ENCODE assay signal across 17 cellular contexts in the genomic region with DNA sequence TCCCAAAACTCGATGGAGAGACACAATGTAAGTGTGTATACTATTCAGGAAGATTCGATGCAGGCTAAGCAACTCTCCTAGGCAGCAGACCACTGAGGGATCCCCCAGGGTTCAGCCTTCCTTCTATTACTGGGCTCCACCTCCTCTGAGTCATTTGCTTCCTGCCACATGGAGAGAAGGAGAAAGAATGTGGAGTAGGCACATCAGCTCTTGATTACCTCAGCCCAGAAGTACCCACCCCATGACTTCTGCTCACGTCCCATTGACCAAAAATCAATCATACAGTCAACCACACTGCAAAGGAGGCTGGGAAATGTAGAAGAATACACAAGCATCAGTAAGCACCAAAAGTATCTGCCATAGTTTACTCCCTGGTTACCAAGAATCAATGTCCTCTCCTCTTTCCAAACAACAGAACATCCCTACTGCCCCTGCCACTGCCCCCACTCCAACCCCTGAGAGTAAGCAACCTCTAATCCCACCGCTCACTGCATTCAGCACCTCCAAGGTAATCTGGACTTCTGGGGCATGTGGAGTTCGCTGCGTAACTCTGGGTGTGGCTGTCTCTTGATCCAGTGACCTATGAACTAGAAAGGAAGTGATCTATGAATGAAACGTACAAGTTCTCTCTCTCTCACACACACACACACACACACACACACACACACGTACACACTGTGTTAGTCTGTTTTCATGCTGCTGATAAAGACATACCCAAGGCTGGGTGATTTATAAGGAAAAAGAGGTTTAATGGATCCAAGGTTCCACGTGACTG.
DNase-seq lines count a peak whose midpoint lies in the region; ATAC-seq, FAIRE-seq and TF ChIP-seq lines count a peak whose summit lies in the region.
"Had no signal": no experiment of that assay in that cellular context is flagged by ENCODE, and none has a peak within 500 bp of the region (broad histone marks: within the 10 kb centered on the region; RNA-seq: fewer than 3 reads in every experiment).

No MANE protein-coding gene starts in this region.

- 83% methylated on average over 9 of the region's 9 CpGs; no CpG with 5 or more reads in 1 of the 2 experiments for WGBS in H1 (ENCODE audit: extremely low coverage in 1 of 2, insufficient coverage in 1 of 2, insufficient read length in 1 of 2, insufficient replicate concordance in 2 of 2, low coverage in 1 of 2, low lambda C conversion rate in 2 of 2, missing lambda C conversion rate in 1 of 2), 2 experiments
- 76% methylated on average over 9 of the region's 9 CpGs for WGBS in esophagus muscularis mucosa

- H3K79me2 ChIP-seq in H1 (ENCODE audit: control insufficient read depth in 1 of 2, insufficient read depth in 2 of 2, low read length in 2 of 2): no peaks in the 10 kb centered on the region

- H2BK12ac ChIP-seq in H1 (ENCODE audit: low read depth, low read length): no peak overlapping the region

- no peaks in the 10 kb centered on the region for H3K23me2 ChIP-seq in H1 (ENCODE audit: low read depth, low read length)

- TF ChIP-seq CTCF in H1 (IDR thresholded peaks at IDR 0.05; ENCODE audit: control extremely low read depth in 1 of 3, insufficient read depth in 1 of 3, low read depth in 1 of 3, low read length in 3 of 3) (no peak), mucosa of descending colon (IDR thresholded peaks at IDR 0.05) (no peak), esophagus muscularis mucosa (IDR thresholded peaks at IDR 0.05) (no peak)

- intact Hi-C loops in mucosa of descending colon (cut with DNase I, micrococcal nuclease) (no loop called here), esophagus muscularis mucosa (cut with DNase I) (loop anchor here (10.0 kb wide), 1 partner anchor 102 kb away; no protein-coding TSS in a partner anchor)

- no peaks in the 10 kb centered on the region for H3K79me1 ChIP-seq in H1 (ENCODE audit: low read depth, low read length)

- TF ChIP-seq EP300 in H1 (IDR thresholded peaks at IDR 0.05; ENCODE audit: borderline replicate concordance in 1 of 2, low read depth in 2 of 2, low read length in 2 of 2) (no peak), esophagus muscularis mucosa (IDR thresholded peaks at IDR 0.05) (no peak)

- no peaks in the 10 kb centered on the region for H4K20me1 ChIP-seq in H1 (replicated peaks in 1 of 2; ENCODE audit: control insufficient read depth in 1 of 2, insufficient read depth in 2 of 2, low read length in 2 of 2)

- H4K5ac ChIP-seq in H1 (ENCODE audit: insufficient read length, low read depth, low read length): no peak overlapping the region

- H3K36me3 ChIP-seq in NT2/D1 (ENCODE audit: insufficient read depth, insufficient read length, low read length) (no peaks in the 10 kb centered on the region), H1 (ENCODE audit: control insufficient read depth in 2 of 4, insufficient read depth in 4 of 4, low read length in 3 of 4) (no peaks in the 10 kb centered on the region), mucosa of descending colon (ENCODE audit: low read depth) (no peaks in the 10 kb centered on the region), esophagus muscularis mucosa (no peaks in the 10 kb centered on the region)
- H3K36me3 ChIP-seq: adrenal gland, left ventricle myocardium inferior had no signal

- H2BK120ac ChIP-seq in H1 (replicated peaks; ENCODE audit: low read depth, low read length): no peak overlapping the region

- no peak for TF ChIP-seq RAD21 in H1 (IDR thresholded peaks at IDR 0.05 in 1 of 2, conservative IDR thresholded peaks at IDR 0.05 in 1 of 2; ENCODE audit: low read depth in 2 of 2, low read length in 2 of 2)

- H3K4me2 ChIP-seq in H1 (ENCODE audit: insufficient read depth in 1 of 2, low read depth in 2 of 2, low read length in 2 of 2): no peak overlapping the region

- DNase-seq in Caki2 (ENCODE audit: low read depth) (peak; percentile 50), NT2/D1 (ENCODE audit: low read depth, low spot score) (peak; percentile 51), H1 (ENCODE audit: low read depth in 1 of 2, low spot score in 2 of 2) (peak in 1 of 2 experiments; percentile 25), mucosa of descending colon (peak in 1 of 3 donors; percentile 38), esophagus muscularis mucosa (ENCODE audit: extremely low spot score) (no peak), pons (ENCODE audit: low spot score) (no peak)
- no peak for DNase-seq in stimulated activated naive CD4-positive, alpha-beta T cell (lab: John Stamatoyannopoulos, UW)
- DNase-seq: activated CD8-positive, alpha-beta memory T cell treated with anti-CD3 and anti-CD28 coated beads, Interleukin-2, amount 50 U/mL, for 4 hours; adrenal gland; GOT3; left ventricle myocardium inferior; NCI-H1048; posterior cingulate gyrus; stimulated activated CD4-positive, alpha-beta T cell treated with anti-CD3 and anti-CD28 coated beads, Interleukin-4, amount 100 ng/mL, for 4 hours had no signal

- TF ChIP-seq POLR2A in H1 (IDR thresholded peaks at IDR 0.05; ENCODE audit: control extremely low read depth in 1 of 2, low read depth in 2 of 2, low read length in 2 of 2) (no peak), esophagus muscularis mucosa (IDR thresholded peaks at IDR 0.05; ENCODE audit: low read depth) (no peak)

- H3K4ac ChIP-seq in H1 (replicated peaks; ENCODE audit: insufficient read length, low read depth, low read length): no peak overlapping the region

- H3K4me1 ChIP-seq in NT2/D1 (ENCODE audit: insufficient read depth, insufficient read length) (no peaks in the 10 kb centered on the region), H1 (replicated peaks in 1 of 4; ENCODE audit: control insufficient read depth in 3 of 4, insufficient read depth in 4 of 4, low read length in 3 of 4) (peaks cover 0 to 2% (median 0%) of the 10 kb centered on the region in 4 experiments; a peak in 1 of 7 replicates), mucosa of descending colon (ENCODE audit: low read depth) (no peaks in the 10 kb centered on the region), esophagus muscularis mucosa (peaks cover 0 to 55% (median 36%) of the 10 kb centered on the region in 4 donors)
- H3K4me1 ChIP-seq: adrenal gland had no signal

- H3K27me3 ChIP-seq in NT2/D1 (ENCODE audit: insufficient read depth, insufficient read length) (no peaks in the 10 kb centered on the region), H1 (replicated peaks in 1 of 4; ENCODE audit: control insufficient read depth in 3 of 4, extremely low read depth in 1 of 4, insufficient read depth in 3 of 4, low read length in 3 of 4) (no peaks in the 10 kb centered on the region), esophagus muscularis mucosa (no peaks in the 10 kb centered on the region)
- H3K27me3 ChIP-seq: adrenal gland had no signal

- FAIRE-seq in H1 (lab: Jason Lieb, UNC): no peak

- ATAC-seq in mucosa of descending colon (peak; percentile 89), GM21786 (IDR thresholded peaks at IDR 0.05; ENCODE audit: unreplicated experiment) (no peak)

- no peak overlapping the region for H4K91ac ChIP-seq in H1 (replicated peaks; ENCODE audit: insufficient read length, low read length)

- H3K23ac ChIP-seq in H1 (ENCODE audit: insufficient read length): no peak overlapping the region

- H2AK5ac ChIP-seq in H1 (ENCODE audit: low read depth, low read length): no peak overlapping the region; the same call in 1 of the 2 replicates

- H3K14ac ChIP-seq in H1 (ENCODE audit: insufficient read length): peak overlapping the region; percentile 66

- no peak overlapping the region for H3K18ac ChIP-seq in H1 (ENCODE audit: extremely low read depth, low read length)

- no peak overlapping the region; the same call in 1 of the 2 replicates for H4K8ac ChIP-seq in H1 (ENCODE audit: extremely low read depth, insufficient read depth, low read length)

- CTCF ChIA-PET in H1 (lab: Charles Lee; ENCODE audit: partially characterized antibody): interaction anchor here (1.8 kb wide), 1 partner anchor 105 kb away, joined by 4 read pairs; no protein-coding TSS in a partner anchor

- no peak overlapping the region for H2BK5ac ChIP-seq in H1 (ENCODE audit: low read depth, low read length)

- H3K56ac ChIP-seq in H1 (replicated peaks; ENCODE audit: insufficient read length, low read depth, low read length): no peak overlapping the region

- in situ Hi-C loops in Caki2 (cut with HindIII; ENCODE audit: low pct_unique_long_range_greater_than_20kb, low sequenced_read_pairs): no loop called here

- H3K4me3 ChIP-seq in NT2/D1 (ENCODE audit: insufficient read length, low read depth): no peak overlapping the region
- no peak overlapping the region for H3K4me3 ChIP-seq in H1 (ENCODE audit: extremely low read depth in 1 of 4, insufficient read depth in 2 of 4, low read depth in 3 of 4, low read length in 4 of 4)
- H3K4me3 ChIP-seq in mucosa of descending colon: no peak overlapping the region
- H3K4me3 ChIP-seq in esophagus muscularis mucosa: no peak overlapping the region
- H3K4me3 ChIP-seq: adrenal gland, left ventricle myocardium inferior had no signal

- no peak overlapping the region for H2BK15ac ChIP-seq in H1 (ENCODE audit: low read length)

- 0 out of 2 replicates have a peak overlapping the region, but pooled peaks have one; percentile 9 for H2BK20ac ChIP-seq in H1 (ENCODE audit: low read length)

- H3K9ac ChIP-seq in NT2/D1 (ENCODE audit: insufficient read length, low read depth) (no peak overlapping the region), H1 (replicated peaks in 1 of 4; ENCODE audit: extremely low read depth in 1 of 4, low read depth in 3 of 4, low read length in 3 of 4) (no peak overlapping the region)

- H2AFZ ChIP-seq in H1 (ENCODE audit: low read length): peak overlapping the region; percentile 58

- POLR2A ChIA-PET in H1 (lab: Charles Lee; ENCODE audit: partially characterized antibody): no interaction called here

- no peak overlapping the region for H3K27ac ChIP-seq in H1 (ENCODE audit: low read depth, low read length)
- H3K27ac ChIP-seq in esophagus muscularis mucosa (replicated peaks in 1 of 4): peak overlapping the region in 2 of 4 donors; percentile 32 to 48
- H3K27ac ChIP-seq: adrenal gland, C4-2B, epithelial cell of prostate, left ventricle myocardium inferior had no signal

- peaks cover 6% of the 10 kb centered on the region; the same call in 1 of the 2 replicates for H3K9me3 ChIP-seq in NT2/D1 (ENCODE audit: insufficient read depth, low read length)
- no peaks in the 10 kb centered on the region for H3K9me3 ChIP-seq in H1 (ENCODE audit: insufficient read depth in 2 of 2, low read depth in 1 of 2, low read length in 1 of 2)
- no peaks in the 10 kb centered on the region for H3K9me3 ChIP-seq in mucosa of descending colon
- H3K9me3 ChIP-seq in esophagus muscularis mucosa: no peaks in the 10 kb centered on the region
- H3K9me3 ChIP-seq: adrenal gland, left ventricle myocardium inferior had no signal

TF ChIP-seq in H1, 55 proteins besides CTCF, POLR2A, EP300 and RAD21:
- TF ChIP-seq JUND (IDR thresholded peaks at IDR 0.05; ENCODE audit: low read length): peak; percentile 49; the same call in 1 of the 2 replicates
- TF ChIP-seq SP4 (IDR thresholded peaks at IDR 0.05; ENCODE audit: low read length): no peak
- TF ChIP-seq MAFK (IDR thresholded peaks at IDR 0.05; ENCODE audit: low read depth, low read length): no peak

Comparison
In these comparisons a context has a peak if more than half of its experiments do, and no peak if none do; other contexts are left out.
1. DNase-seq: peak in Caki2 (single experiment) and NT2/D1 (single experiment); none in esophagus muscularis mucosa (single experiment), pons (single experiment) and stimulated activated naive CD4-positive, alpha-beta T cell (0 of 6).